ENCODE assay signal across 8 cellular contexts in genomic region chr17:62423647-62424461, GRCh38. TPM values are rescaled to one million over a fixed set of nuclear protein-coding genes. Genes with fewer than 3 reads are reported as not detected.
DNase-seq lines count a peak whose midpoint lies in the region; ATAC-seq, FAIRE-seq and TF ChIP-seq lines count a peak whose summit lies in the region.
"Not testable (repeated sequence)": the region's sequence is repeated elsewhere in the genome, so short reads cannot be mapped to it uniquely, and the experiment has no call there.

A gene with protein sequence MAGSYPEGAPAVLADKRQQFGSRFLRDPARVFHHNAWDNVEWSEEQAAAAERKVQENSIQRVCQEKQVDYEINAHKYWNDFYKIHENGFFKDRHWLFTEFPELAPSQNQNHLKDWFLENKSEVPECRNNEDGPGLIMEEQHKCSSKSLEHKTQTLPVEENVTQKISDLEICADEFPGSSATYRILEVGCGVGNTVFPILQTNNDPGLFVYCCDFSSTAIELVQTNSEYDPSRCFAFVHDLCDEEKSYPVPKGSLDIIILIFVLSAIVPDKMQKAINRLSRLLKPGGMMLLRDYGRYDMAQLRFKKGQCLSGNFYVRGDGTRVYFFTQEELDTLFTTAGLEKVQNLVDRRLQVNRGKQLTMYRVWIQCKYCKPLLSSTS (plus strand): TSS chr17:62423897. CDS start chr17:62423903, 6 bp downstream.

- peak within 1 kb of the TSS; percentile 96 for H3K4me2 ChIP-seq in GM23338
- peak within 1 kb of the TSS; percentile 69 for H3K4me2 ChIP-seq in fibroblast of lung (ENCODE audit: extremely low read depth, insufficient read depth, low read length)

- peaks cover 27% of the 10 kb centered on the region for H3K79me2 ChIP-seq in GM23338 (replicated peaks; ENCODE audit: insufficient read depth)
- H3K79me2 ChIP-seq in fibroblast of lung (ENCODE audit: control insufficient read depth, insufficient read depth, low read length): not testable (repeated sequence)

- H3K27ac Mint-ChIP-seq in GM23338: peak within 1 kb of the TSS; percentile 96
- H3K27ac Mint-ChIP-seq in activated T-cell treated with anti-CD3 and anti-CD28 coated beads, Interleukin-2, amount 50 U/mL, for 72 hours: peak within 1 kb of the TSS; percentile 96
- peak within 1 kb of the TSS; percentile 79 to 97 (median 95) for H3K27ac Mint-ChIP-seq in naive thymus-derived CD8-positive, alpha-beta T cell
- H3K27ac Mint-ChIP-seq in stimulated activated naive B cell treated with anti-CD40 and anti-IgM and Interleukin-4, amounts not matched to agents 10 μg/mL and 1 μg/mL and 100 μg/mL, for 72 hours: peak within 1 kb of the TSS; percentile 97

- H3K9me2 ChIP-seq in GM23338 (ENCODE audit: insufficient read depth): not testable (repeated sequence)

- H3K36me3 Mint-ChIP-seq in GM23338 (ENCODE audit: low read depth): peaks cover 31% of the 10 kb centered on the region; the same call in 2 of the 3 replicates
- not testable (repeated sequence) for H3K36me3 Mint-ChIP-seq in activated T-cell treated with anti-CD3 and anti-CD28 coated beads, Interleukin-2, amount 50 U/mL, for 72 hours (ENCODE audit: insufficient read depth in 2 of 2)
- H3K36me3 Mint-ChIP-seq in naive thymus-derived CD8-positive, alpha-beta T cell: peaks cover 0 to 14% (median 3%) of the 10 kb centered on the region in 3 donors
- H3K36me3 Mint-ChIP-seq in stimulated activated naive B cell treated with anti-CD40 and anti-IgM and Interleukin-4, amounts not matched to agents 10 μg/mL and 1 μg/mL and 100 μg/mL, for 72 hours: peaks cover 2 to 11% of the 10 kb centered on the region in 2 donors

- H3K9ac ChIP-seq in fibroblast of lung (ENCODE audit: insufficient read depth, low read length): peak within 1 kb of the TSS; percentile 52

- H3K36me3 ChIP-seq in GM23338 (ENCODE audit: insufficient read depth); fibroblast of lung (ENCODE audit: control insufficient read depth, insufficient read depth, low read length): not testable (repeated sequence)

- not testable (repeated sequence) for H3F3A ChIP-seq in GM23338 (replicated peaks; ENCODE audit: low read depth)

- DNase-seq in ELF-1 (ENCODE audit: low read depth, low spot score): peak; percentile 95
- DNase-seq in GM23338 (ENCODE audit: low spot score): peak; percentile 97
- DNase-seq in Kasumi-1 (lab: John Stamatoyannopoulos, UW): peak; percentile 97
- peak; percentile 78 for DNase-seq in RCC 7860 (ENCODE audit: low spot score)
- peak; percentile 90 to 92 for DNase-seq in activated T-cell treated with anti-CD3 and anti-CD28 coated beads, Interleukin-2, amount 50 U/mL, for 72 hours
- DNase-seq in fibroblast of lung (ENCODE audit: low read depth in 2 of 2): peak; percentile 74 to 83
- peak; percentile 64 to 91 (median 80) for DNase-seq in naive thymus-derived CD8-positive, alpha-beta T cell
- DNase-seq in stimulated activated naive B cell treated with anti-CD40 and anti-IgM and Interleukin-4, amounts not matched to agents 10 μg/mL and 1 μg/mL and 100 μg/mL, for 72 hours: peak; percentile 87

- H3K27ac ChIP-seq in GM23338 (ENCODE audit: low read depth) (peak within 1 kb of the TSS; percentile 94), fibroblast of lung (ENCODE audit: insufficient read depth, low read length) (peak within 1 kb of the TSS; percentile 48)

- H3K4me1 ChIP-seq in GM23338 (ENCODE audit: insufficient read depth); fibroblast of lung (ENCODE audit: control insufficient read depth, extremely low read depth, insufficient read depth, low read length): not testable (repeated sequence)

- H3K4me3 Mint-ChIP-seq in GM23338: peak within 1 kb of the TSS; percentile 98
- peak within 1 kb of the TSS; percentile 93 to 99 for H3K4me3 Mint-ChIP-seq in activated T-cell treated with anti-CD3 and anti-CD28 coated beads, Interleukin-2, amount 50 U/mL, for 72 hours
- H3K4me3 Mint-ChIP-seq in naive thymus-derived CD8-positive, alpha-beta T cell: peak within 1 kb of the TSS; percentile 96 to 100 (median 98)
- peak within 1 kb of the TSS; percentile 97 to 98 for H3K4me3 Mint-ChIP-seq in stimulated activated naive B cell treated with anti-CD40 and anti-IgM and Interleukin-4, amounts not matched to agents 10 μg/mL and 1 μg/mL and 100 μg/mL, for 72 hours

- H4K20me1 ChIP-seq in GM23338 (replicated peaks; ENCODE audit: insufficient read depth); fibroblast of lung (ENCODE audit: control insufficient read depth, extremely low read depth, insufficient read depth, low read length): not testable (repeated sequence)

- H3K27me3 ChIP-seq in GM23338 (ENCODE audit: insufficient read depth); fibroblast of lung (ENCODE audit: control insufficient read depth, insufficient read depth, low read length): not testable (repeated sequence)

- H3K9me3 ChIP-seq in fibroblast of lung (ENCODE audit: control insufficient read depth, insufficient read depth, low read depth, low read length): not testable (repeated sequence)

- H2AFZ ChIP-seq in GM23338 (peak within 1 kb of the TSS; percentile 95), fibroblast of lung (ENCODE audit: low read length) (peak within 1 kb of the TSS; percentile 52)

- peak; percentile 93 for ATAC-seq in GM23338
- ATAC-seq in activated T-cell treated with anti-CD3 and anti-CD28 coated beads, Interleukin-2, amount 50 U/mL, for 72 hours (replicated peaks in 1 of 2): peak; percentile 94 to 95
- ATAC-seq in naive thymus-derived CD8-positive, alpha-beta T cell: peak; percentile 92 to 96
- ATAC-seq in stimulated activated naive B cell treated with anti-CD40 and anti-IgM and Interleukin-4, amounts not matched to agents 10 μg/mL and 1 μg/mL and 100 μg/mL, for 72 hours (replicated peaks): peak; percentile 93 to 94

- POLR2A ChIA-PET in naive thymus-derived CD8-positive, alpha-beta T cell (lab: Charles Lee): interaction anchor here (0.6 kb wide), 1 partner anchor 1596 kb away, joined by 3 read pairs; no protein-coding TSS in a partner anchor

- H3K4me3 ChIP-seq in GM23338: peak within 1 kb of the TSS; percentile 88
- H3K4me3 ChIP-seq in fibroblast of lung (replicated peaks in 1 of 4; ENCODE audit: control extremely low read depth in 1 of 4, insufficient read depth in 1 of 4, low read depth in 3 of 4, low read length in 4 of 4): peak within 1 kb of the TSS; percentile 74 to 82 (median 79)

- peak; percentile 48 for FAIRE-seq in RCC 7860 (lab: Jason Lieb, UNC)

- H3K9me3 Mint-ChIP-seq in GM23338; activated T-cell treated with anti-CD3 and anti-CD28 coated beads, Interleukin-2, amount 50 U/mL, for 72 hours; naive thymus-derived CD8-positive, alpha-beta T cell; stimulated activated naive B cell treated with anti-CD40 and anti-IgM and Interleukin-4, amounts not matched to agents 10 μg/mL and 1 μg/mL and 100 μg/mL, for 72 hours: not testable (repeated sequence)

- peaks cover 12% of the 10 kb centered on the region for H3K4me1 Mint-ChIP-seq in GM23338
- peaks cover 33% of the 10 kb centered on the region for H3K4me1 Mint-ChIP-seq in activated T-cell treated with anti-CD3 and anti-CD28 coated beads, Interleukin-2, amount 50 U/mL, for 72 hours (ENCODE audit: low read depth)
- H3K4me1 Mint-ChIP-seq in naive thymus-derived CD8-positive, alpha-beta T cell: peaks cover 11 to 30% (median 22%) of the 10 kb centered on the region in 4 donors
- peaks cover 10 to 22% of the 10 kb centered on the region in 2 donors for H3K4me1 Mint-ChIP-seq in stimulated activated naive B cell treated with anti-CD40 and anti-IgM and Interleukin-4, amounts not matched to agents 10 μg/mL and 1 μg/mL and 100 μg/mL, for 72 hours

- TF ChIP-seq CTCF in GM23338 (conservative IDR thresholded peaks at IDR 0.05; ENCODE audit: low read depth in 2 of 2): peak; percentile 12 to 36; a peak in 3 of 4 replicates
- peak; percentile 11 to 23 for TF ChIP-seq CTCF in fibroblast of lung (conservative IDR thresholded peaks at IDR 0.05 in 1 of 2, IDR thresholded peaks at IDR 0.05 in 1 of 2; ENCODE audit: low read depth in 1 of 2, low read length in 2 of 2)

- H3K27me3 Mint-ChIP-seq in GM23338 (ENCODE audit: insufficient read depth, low read depth, poor library complexity); activated T-cell treated with anti-CD3 and anti-CD28 coated beads, Interleukin-2, amount 50 U/mL, for 72 hours (ENCODE audit: low read depth); naive thymus-derived CD8-positive, alpha-beta T cell; stimulated activated naive B cell treated with anti-CD40 and anti-IgM and Interleukin-4, amounts not matched to agents 10 μg/mL and 1 μg/mL and 100 μg/mL, for 72 hours: not testable (repeated sequence)

TF ChIP-seq in GM23338, 12 proteins besides CTCF, POLR2A, EP300 and RAD21:
- peak; percentile 48 for TF ChIP-seq CREB1 (CRISPR knock-in tag; IDR thresholded peaks at IDR 0.05; ENCODE audit: low read depth)
- TF ChIP-seq ETS1 (IDR thresholded peaks at IDR 0.05): peak; percentile 78
- peak; percentile 83 for TF ChIP-seq POLR2AphosphoS5 (IDR thresholded peaks at IDR 0.05; ENCODE audit: low read depth)

RNA-seq across cellular contexts. Expression of the gene that starts here (rescaled TPM):
- total RNA-seq in GM23338 (2014; rRNA removed; shearing (Covaris generic)): 42.3 and 44.3 TPM in 2 replicates
- polyA plus RNA-seq in GM23338 (2016; fragmentation: Nextera tagmentation; extraction: Ambion mirVana) (22.9 and 23.9 TPM in 2 replicates), fibroblast of lung (17.5 and 19.1 TPM in 2 replicates)
- total RNA-seq in activated T-cell treated with anti-CD3 and anti-CD28 coated beads, Interleukin-2, amount 50 U/mL, for 72 hours: 10 to 100 TPM; 21.2 to 24.7 TPM
- total RNA-seq in fibroblast of lung: 18.5 and 18.7 TPM in 2 replicates
- polyA plus RNA-seq in fibroblast of lung (2012): 13.3 and 16.4 TPM in 2 replicates
- 3.3 and 4.1 TPM in 2 replicates for polyA minus RNA-seq in fibroblast of lung (ENCODE audit: low replicate concordance)
- 10 to 100 TPM; 15.4 to 18.3 TPM for total RNA-seq in naive thymus-derived CD8-positive, alpha-beta T cell
- 10 to 100 TPM; 11.8 to 17.3 (median 15.6) TPM for polyA plus RNA-seq in naive thymus-derived CD8-positive, alpha-beta T cell

Comparison
In these comparisons a context has a peak if more than half of its experiments do, and no peak if none do; other contexts are left out.
1. Peak in every context shown above with its lines: DNase-seq, ATAC-seq, H3K4me3 ChIP-seq and H3K27ac ChIP-seq.